ENCODE assay signal across 8 cellular contexts in genomic region chr7:135662123-135662372, GRCh38. TPM values are rescaled to one million over a fixed set of nuclear protein-coding genes. Genes with fewer than 3 reads are reported as not detected.
DNase-seq lines count a peak whose midpoint lies in the region; ATAC-seq and TF ChIP-seq lines count a peak whose summit lies in the region.

No MANE protein-coding gene starts in this region.

- H3K4me2 ChIP-seq in OCI-LY3 (ENCODE audit: low read length): peak overlapping the region; percentile 84

- peaks cover 17% of the 10 kb centered on the region; the same call in 1 of the 2 replicates for H3K4me1 ChIP-seq in OCI-LY3 (ENCODE audit: low read length)

- no peak for DNase-seq in GM06990 (ENCODE audit: extremely low read depth, insufficient read length)
- no peak for DNase-seq in epithelial cell of esophagus (ENCODE audit: low read depth)
- DNase-seq in progenitor cell of endocrine pancreas (ENCODE audit: low spot score, unreplicated experiment): no peak
- DNase-seq in cerebellar cortex (ENCODE audit: low spot score): no peak
- no peak for DNase-seq in NCI-H774 (lab: John Stamatoyannopoulos, UW)
- no peak for DNase-seq in DMS153 treated with DMSO at 0.1 percent for 48 hours (lab: John Stamatoyannopoulos, UW; ENCODE audit: unreplicated experiment)

- H3K27ac ChIP-seq in OCI-LY3 (ENCODE audit: low read length): peak overlapping the region; percentile 20

- peak overlapping the region; percentile 75 for H3K9ac ChIP-seq in OCI-LY3 (ENCODE audit: low read length)

- no peaks in the 10 kb centered on the region for H3K27me3 Mint-ChIP-seq in progenitor cell of endocrine pancreas

- peak overlapping the region; percentile 95 for H3K4me3 Mint-ChIP-seq in progenitor cell of endocrine pancreas (ENCODE audit: low read depth)

- H3K79me2 ChIP-seq in OCI-LY3 (ENCODE audit: low read length): peaks cover 44% of the 10 kb centered on the region

- H3K36me3 Mint-ChIP-seq in progenitor cell of endocrine pancreas (ENCODE audit: insufficient read depth): peaks cover 2% of the 10 kb centered on the region

- H3K9me3 Mint-ChIP-seq in progenitor cell of endocrine pancreas (ENCODE audit: low read depth): no peaks in the 10 kb centered on the region

- peak overlapping the region; percentile 21 for H3K27ac Mint-ChIP-seq in progenitor cell of endocrine pancreas

- ATAC-seq in HG02884 (IDR thresholded peaks at IDR 0.05; ENCODE audit: unreplicated experiment): no peak

- H3K27me3 ChIP-seq in GM06990 (replicated peaks; ENCODE audit: control insufficient read depth, insufficient read depth, low read length) (no peaks in the 10 kb centered on the region), OCI-LY3 (ENCODE audit: low read depth, low read length) (no peaks in the 10 kb centered on the region)

- peaks cover 9% of the 10 kb centered on the region for H3K4me1 Mint-ChIP-seq in progenitor cell of endocrine pancreas (ENCODE audit: low read depth)

- TF ChIP-seq CTCF in GM06990 (IDR thresholded peaks at IDR 0.05; ENCODE audit: insufficient read depth, low read length, poor library complexity, severe bottlenecking) (no peak), OCI-LY3 (IDR thresholded peaks at IDR 0.05; ENCODE audit: low read depth, low read length) (peak; percentile 52; the same call in 1 of the 2 replicates), epithelial cell of esophagus (IDR thresholded peaks at IDR 0.05; ENCODE audit: insufficient read depth, low read depth, low read length, missing control alignments) (no peak), progenitor cell of endocrine pancreas (IDR thresholded peaks at IDR 0.05; ENCODE audit: unreplicated experiment) (no peak)

- H3K4me3 ChIP-seq in GM06990 (replicated peaks; ENCODE audit: low read depth, low read length): peak overlapping the region; percentile 91
- peak overlapping the region; percentile 99 for H3K4me3 ChIP-seq in OCI-LY3 (ENCODE audit: low read length)
- peak overlapping the region; percentile 83 for H3K4me3 ChIP-seq in epithelial cell of esophagus (ENCODE audit: low read length)

- H3K36me3 ChIP-seq in GM06990 (ENCODE audit: control insufficient read depth, insufficient read depth, low read length) (no peaks in the 10 kb centered on the region), OCI-LY3 (replicated peaks; ENCODE audit: low read depth, low read length) (no peaks in the 10 kb centered on the region)

- H2AFZ ChIP-seq in OCI-LY3 (ENCODE audit: low read depth, low read length): peak overlapping the region; percentile 93

- H4K20me1 ChIP-seq in OCI-LY3 (ENCODE audit: insufficient read depth, low read length): no peaks in the 10 kb centered on the region; the same call in 1 of the 2 replicates

- H3K9me3 ChIP-seq in OCI-LY3 (ENCODE audit: insufficient read depth, low read length): no peaks in the 10 kb centered on the region

RNA-seq across cellular contexts. Expression of gene STMP1, which starts 0.3 kb away (rescaled TPM):
- 63.3 and 64.0 TPM in 2 replicates for total RNA-seq in progenitor cell of endocrine pancreas
